Comparison of ENCODE assay signal across 6 cellular contexts in the genomic region with DNA sequence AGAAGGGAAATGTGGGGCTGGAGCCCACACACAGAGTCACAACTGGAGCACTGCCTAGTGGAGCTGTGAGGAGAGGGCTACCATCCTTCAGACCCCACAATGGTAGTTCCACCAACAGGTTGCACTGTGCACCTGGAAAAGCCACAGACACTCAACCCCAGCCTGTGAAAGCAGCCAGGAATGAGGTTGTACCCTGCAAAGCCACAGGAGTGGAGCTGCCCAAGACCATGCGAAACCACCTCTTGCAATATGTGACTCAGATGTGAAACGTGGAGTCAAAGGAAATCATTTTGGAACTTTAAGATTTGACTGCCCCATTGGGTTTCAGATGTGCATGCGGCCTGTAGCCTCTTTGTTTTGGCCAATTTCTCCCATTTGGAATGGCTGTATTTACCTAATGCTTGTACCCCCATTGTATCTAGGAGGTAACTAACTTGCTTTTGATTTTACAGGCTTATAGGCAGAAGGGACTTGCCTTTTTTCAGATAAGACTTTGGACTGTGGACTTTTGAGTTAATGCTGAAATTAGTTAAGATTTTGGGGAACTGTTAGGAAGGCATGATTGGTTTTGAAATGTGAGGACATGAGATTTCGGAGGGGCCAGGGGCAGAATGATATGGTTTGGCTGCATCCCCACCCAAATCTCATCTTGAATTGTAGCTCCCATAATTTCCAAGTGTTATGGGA.
A peak's percentile ranks its signal among the peaks of the same experiment; 100 is the strongest.
DNase-seq lines count a peak whose midpoint lies in the region; ATAC-seq and TF ChIP-seq lines count a peak whose summit lies in the region.
"Not testable (repeated sequence)": the region's sequence is repeated elsewhere in the genome, so short reads cannot be mapped to it uniquely, and the experiment has no call there.

No MANE protein-coding gene starts in this region.

- H3K4me3 Mint-ChIP-seq in T-helper 1 cell treated with Interleukin-12 subunit alpha and Interleukin-12 subunit beta and Interleukin-4 antibody, amounts not matched to agents 30 μg/mL and 1 μg/mL, for 36 hours; nephron: not testable (repeated sequence)

- H3K36me3 ChIP-seq in DND-41 (ENCODE audit: insufficient read depth, low read length); liver (ENCODE audit: control insufficient read depth in 4 of 4, insufficient read depth in 3 of 4, low read depth in 1 of 4, low read length in 3 of 4): not testable (repeated sequence)

- H3K36me3 Mint-ChIP-seq in T-helper 1 cell treated with Interleukin-12 subunit alpha and Interleukin-12 subunit beta and Interleukin-4 antibody, amounts not matched to agents 30 μg/mL and 1 μg/mL, for 36 hours (ENCODE audit: low read depth); nephron (ENCODE audit: low read depth): not testable (repeated sequence)

- H4K20me1 ChIP-seq in DND-41 (ENCODE audit: insufficient read depth, low read length), result not testable (repeated sequence)

- TF ChIP-seq RAD21 in liver (IDR thresholded peaks at IDR 0.05), result not testable (repeated sequence)

- peaks cover 16% of the 10 kb centered on the region for H3K4me1 ChIP-seq in DND-41 (ENCODE audit: insufficient read depth, low read length)
- H3K4me1 ChIP-seq in liver (ENCODE audit: control insufficient read depth in 4 of 4, insufficient read depth in 4 of 4, low read length in 3 of 4), result peaks cover 8 to 29% (median 20%) of the 10 kb centered on the region in 4 donors

- not testable (repeated sequence) for H2AFZ ChIP-seq in DND-41 (ENCODE audit: low read depth, low read length)

- peak overlapping the region; percentile 21; the same call in 1 of the 2 replicates for H3K27ac ChIP-seq in DND-41 (ENCODE audit: low read length)
- not testable (repeated sequence) for H3K27ac ChIP-seq in liver (ENCODE audit: low read depth in 1 of 2, low read length in 2 of 2)

- not testable (repeated sequence) for H3K79me2 ChIP-seq in DND-41 (ENCODE audit: insufficient read depth, low read length)

- TF ChIP-seq CTCF in DND-41 (IDR thresholded peaks at IDR 0.05; ENCODE audit: borderline replicate concordance, extremely low read depth, low read length, poor library complexity, severe bottlenecking), result peak; percentile 12
- not testable (repeated sequence) for TF ChIP-seq CTCF in astrocyte of the spinal cord (IDR thresholded peaks at IDR 0.05; ENCODE audit: low read depth, low read length); liver (IDR thresholded peaks at IDR 0.05; ENCODE audit: low read depth, low read length, missing input control); nephron (IDR thresholded peaks at IDR 0.05; ENCODE audit: unreplicated experiment in 3 of 3)

- WGBS in liver, result 92% methylated on average over 4 of the region's 4 CpGs

- peak; percentile 78 for ATAC-seq in DND-41 (ENCODE audit: insufficient read depth, low read depth)

- H3K9ac ChIP-seq in DND-41 (ENCODE audit: low read depth, low read length); liver (ENCODE audit: low read depth in 1 of 2, low read length in 2 of 2): not testable (repeated sequence)

- in situ Hi-C loops in astrocyte of the spinal cord (cut with HindIII; ENCODE audit: low sequenced_read_pairs), result not testable (repeated sequence)

- not testable (repeated sequence) for H3K9me3 Mint-ChIP-seq in T-helper 1 cell treated with Interleukin-12 subunit alpha and Interleukin-12 subunit beta and Interleukin-4 antibody, amounts not matched to agents 30 μg/mL and 1 μg/mL, for 36 hours
- peaks cover 12% of the 10 kb centered on the region for H3K9me3 Mint-ChIP-seq in nephron

- H3K4me1 Mint-ChIP-seq in T-helper 1 cell treated with Interleukin-12 subunit alpha and Interleukin-12 subunit beta and Interleukin-4 antibody, amounts not matched to agents 30 μg/mL and 1 μg/mL, for 36 hours (ENCODE audit: low read depth), result not testable (repeated sequence)
- peaks cover 17% of the 10 kb centered on the region for H3K4me1 Mint-ChIP-seq in nephron

- not testable (repeated sequence) for H3K9me3 ChIP-seq in DND-41 (ENCODE audit: insufficient read depth, low read length, severe bottlenecking); liver (ENCODE audit: control insufficient read depth in 4 of 4, low read length in 3 of 4)

- H3K27me3 ChIP-seq in DND-41 (ENCODE audit: insufficient read depth, low read length, poor library complexity); liver (ENCODE audit: control insufficient read depth in 4 of 4, insufficient read depth in 4 of 4, low read length in 3 of 4): not testable (repeated sequence)

- peak overlapping the region; percentile 12 for H3K27ac Mint-ChIP-seq in T-helper 1 cell treated with Interleukin-12 subunit alpha and Interleukin-12 subunit beta and Interleukin-4 antibody, amounts not matched to agents 30 μg/mL and 1 μg/mL, for 36 hours
- peak overlapping the region in 2 of 3 experiments; percentile 13 to 61 for H3K27ac Mint-ChIP-seq in nephron

- H3K4me3 ChIP-seq in DND-41 (ENCODE audit: low read depth in 1 of 2, low read length in 2 of 2); astrocyte of the spinal cord (ENCODE audit: low read depth, low read length); liver (ENCODE audit: low read depth in 1 of 3, low read length in 3 of 3): not testable (repeated sequence)

- not testable (repeated sequence) for H3K27me3 Mint-ChIP-seq in T-helper 1 cell treated with Interleukin-12 subunit alpha and Interleukin-12 subunit beta and Interleukin-4 antibody, amounts not matched to agents 30 μg/mL and 1 μg/mL, for 36 hours (ENCODE audit: low read depth); nephron (ENCODE audit: low read depth)

- DNase-seq in DND-41, result peak; percentile 46
- DNase-seq in M059J (ENCODE audit: low read depth), result peak; percentile 30
- DNase-seq in astrocyte of the spinal cord (ENCODE audit: low read depth, low spot score), result peak; percentile 34

- H3K4me2 ChIP-seq in DND-41 (ENCODE audit: insufficient read depth, low read length), result not testable (repeated sequence)

TF ChIP-seq in liver, 16 proteins besides CTCF, POLR2A, EP300 and RAD21:
- peak; percentile 61 to 70 for TF ChIP-seq HNF4A (conservative IDR thresholded peaks at IDR 0.05)
- peak; percentile 9 for TF ChIP-seq SP1 (IDR thresholded peaks at IDR 0.05)
